In genomic region chr5:56081053-56081642, GRCh38 we compare ENCODE assay signal across 8 cellular contexts.
A peak's percentile ranks its signal among the peaks of the same experiment; 100 is the strongest.
DNase-seq lines count a peak whose midpoint lies in the region; ATAC-seq and TF ChIP-seq lines count a peak whose summit lies in the region.
"Not testable (repeated sequence)": the region's sequence is repeated elsewhere in the genome, so short reads cannot be mapped to it uniquely, and the experiment has no call there.

No MANE protein-coding gene starts in this region.

- CTCF ChIA-PET in activated naive CD4-positive, alpha-beta T cell treated with anti-CD3 and anti-CD28 coated beads, Interleukin-2, amount 10 ng/mL, durations not matched to agents 7 days and 5 days (lab: Charles Lee), result interaction anchor here (1.6 kb wide), 1 partner anchor 9 kb away, joined by 6 read pairs; no protein-coding TSS in a partner anchor

- peaks cover 17% of the 10 kb centered on the region for H3F3A ChIP-seq in MM.1S (ENCODE audit: insufficient read depth, low read length)

- 0 out of 2 replicates have a peak overlapping the region, but pooled peaks have one; percentile 45 for H2AFZ ChIP-seq in MM.1S (ENCODE audit: low read length)

- not testable (repeated sequence) for H3K9me3 Mint-ChIP-seq in activated naive CD4-positive, alpha-beta T cell treated with anti-CD3 and anti-CD28 coated beads, Interleukin-2, amount 10 ng/mL, durations not matched to agents 7 days and 5 days

- H3K27ac Mint-ChIP-seq in activated naive CD4-positive, alpha-beta T cell treated with anti-CD3 and anti-CD28 coated beads, Interleukin-2, amount 10 ng/mL, durations not matched to agents 7 days and 5 days, result peak overlapping the region; percentile 91

- not testable (repeated sequence) for H3K79me2 ChIP-seq in MM.1S (ENCODE audit: low read length)

- H4K20me1 ChIP-seq in BLaER1; MM.1S (ENCODE audit: insufficient read depth, low read length): not testable (repeated sequence)

- not testable (repeated sequence) for H3K4me3 ChIP-seq in BLaER1; MM.1S (ENCODE audit: low read length); gastroesophageal sphincter

- not testable (repeated sequence) for H3K27me3 ChIP-seq in BLaER1; MM.1S (replicated peaks; ENCODE audit: insufficient read depth, low read length); gastroesophageal sphincter

- not testable (repeated sequence) for H3K9ac ChIP-seq in BLaER1
- H3K9ac ChIP-seq in MM.1S (ENCODE audit: low read length), result peak overlapping the region; percentile 39; the same call in 1 of the 2 replicates

- not testable (repeated sequence) for TF ChIP-seq EP300 in gastroesophageal sphincter (IDR thresholded peaks at IDR 0.05)

- H3K36me3 Mint-ChIP-seq in activated naive CD4-positive, alpha-beta T cell treated with anti-CD3 and anti-CD28 coated beads, Interleukin-2, amount 10 ng/mL, durations not matched to agents 7 days and 5 days, result peaks cover 15% of the 10 kb centered on the region

- not testable (repeated sequence) for H3K36me3 ChIP-seq in BLaER1; MM.1S (replicated peaks; ENCODE audit: insufficient read depth, low read length); gastroesophageal sphincter

- H3K4me3 Mint-ChIP-seq in activated naive CD4-positive, alpha-beta T cell treated with anti-CD3 and anti-CD28 coated beads, Interleukin-2, amount 10 ng/mL, durations not matched to agents 7 days and 5 days, result peak overlapping the region; percentile 14

- H3K9me3 ChIP-seq in BLaER1, result peaks cover 20% of the 10 kb centered on the region
- H3K9me3 ChIP-seq in MM.1S (replicated peaks; ENCODE audit: insufficient read depth, low read length); gastroesophageal sphincter: not testable (repeated sequence)

- H3K4me1 ChIP-seq in BLaER1 (peaks cover 40% of the 10 kb centered on the region), MM.1S (ENCODE audit: low read length) (peaks cover 25% of the 10 kb centered on the region), gastroesophageal sphincter (peaks cover 0 to 28% (median 5%) of the 10 kb centered on the region in 3 donors)

- peak; percentile 39 for DNase-seq in MM.1S
- peak; percentile 13 for DNase-seq in activated naive CD4-positive, alpha-beta T cell treated with anti-CD3 and anti-CD28 coated beads, Interleukin-2, amount 10 ng/mL, durations not matched to agents 7 days and 5 days
- DNase-seq in sciatic nerve (ENCODE audit: low spot score), result not testable (repeated sequence)

- not testable (repeated sequence) for TF ChIP-seq POLR2A in gastroesophageal sphincter (IDR thresholded peaks at IDR 0.05)

- H3K4me2 ChIP-seq in BLaER1 (peak overlapping the region; percentile 29; the same call in 1 of the 2 replicates), MM.1S (ENCODE audit: low read depth, low read length) (peak overlapping the region; percentile 47)

- peak; percentile 59 for ATAC-seq in GM18870 (IDR thresholded peaks at IDR 0.05; ENCODE audit: unreplicated experiment)
- peak; percentile 45 for ATAC-seq in GM21717 (IDR thresholded peaks at IDR 0.05; ENCODE audit: unreplicated experiment)
- peak; percentile 49 for ATAC-seq in HG03064 (IDR thresholded peaks at IDR 0.05; ENCODE audit: low read depth, unreplicated experiment)
- ATAC-seq in gastroesophageal sphincter, result peak; percentile 62
- peak; percentile 52 for ATAC-seq in sciatic nerve

- H3K9me2 ChIP-seq in MM.1S (replicated peaks; ENCODE audit: insufficient read depth, low read length), result not testable (repeated sequence)

- TF ChIP-seq CTCF in MM.1S (IDR thresholded peaks at IDR 0.05; ENCODE audit: low read length); gastroesophageal sphincter (IDR thresholded peaks at IDR 0.05): not testable (repeated sequence)

- intact Hi-C loops in sciatic nerve (cut with DNase I), result not testable (repeated sequence)

- H3K4me1 Mint-ChIP-seq in activated naive CD4-positive, alpha-beta T cell treated with anti-CD3 and anti-CD28 coated beads, Interleukin-2, amount 10 ng/mL, durations not matched to agents 7 days and 5 days, result peaks cover 73% of the 10 kb centered on the region

- not testable (repeated sequence) for H3K27ac ChIP-seq in BLaER1
- H3K27ac ChIP-seq in MM.1S (ENCODE audit: low read length), result peak overlapping the region; percentile 79
- peak overlapping the region in 1 of 4 donors; percentile 0 for H3K27ac ChIP-seq in gastroesophageal sphincter

- not testable (repeated sequence) for H3K27me3 Mint-ChIP-seq in activated naive CD4-positive, alpha-beta T cell treated with anti-CD3 and anti-CD28 coated beads, Interleukin-2, amount 10 ng/mL, durations not matched to agents 7 days and 5 days
